ENCODE assay signal across 9 cellular contexts in the genomic region with DNA sequence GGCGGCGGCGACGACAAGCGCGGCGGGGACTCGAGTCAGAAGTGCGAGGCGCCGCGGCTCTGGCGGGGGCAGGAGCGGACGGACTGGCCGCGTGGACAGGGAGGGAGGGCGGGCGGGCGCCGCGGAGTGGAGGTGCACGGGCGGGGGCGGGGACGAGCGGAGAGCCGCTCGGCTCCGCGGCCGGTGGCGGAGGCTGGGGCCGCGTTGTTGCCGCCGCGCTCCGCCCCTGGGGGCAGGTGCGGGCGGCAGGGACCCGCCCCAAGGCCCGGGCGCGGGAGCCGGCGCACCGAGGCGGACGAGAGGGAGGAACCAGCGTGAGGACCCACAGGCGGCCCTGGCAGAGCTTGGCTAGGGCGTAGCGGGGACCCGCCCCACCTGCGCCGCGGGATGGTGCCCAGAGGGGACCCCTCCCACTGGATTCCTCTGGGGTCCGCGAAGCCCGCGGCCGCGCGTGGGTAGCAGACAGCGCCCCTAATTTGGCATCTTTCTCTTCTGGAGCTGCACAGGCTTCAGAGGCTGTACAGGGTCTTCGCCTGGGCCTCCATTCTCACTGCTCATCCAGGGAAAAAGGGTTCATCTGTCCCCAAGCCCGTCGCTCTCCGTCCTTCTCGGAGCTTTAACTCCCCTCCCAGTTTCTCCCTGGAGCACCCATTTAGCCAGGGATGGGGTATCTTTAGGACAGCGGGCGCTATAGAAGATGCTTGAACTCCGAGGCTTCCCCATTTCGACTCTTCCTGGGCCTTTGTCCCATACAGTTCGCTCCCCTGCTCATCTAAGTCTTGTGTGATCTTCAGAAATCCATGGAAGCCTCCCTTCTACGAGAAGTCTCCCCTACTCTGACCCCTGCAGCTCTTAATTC. TPM values are rescaled to one million over a fixed set of nuclear protein-coding genes. Genes with fewer than 3 reads are reported as not detected.
DNase-seq lines count a peak whose midpoint lies in the region; ATAC-seq, FAIRE-seq and TF ChIP-seq lines count a peak whose summit lies in the region.
"Had no signal": no experiment of that assay in that cellular context is flagged by ENCODE, and none has a peak within 500 bp of the region (broad histone marks: within the 10 kb centered on the region; RNA-seq: fewer than 3 reads in every experiment).

Gene TMEM163, minus strand, starts transcription at position 45 of the 859 bp plus-strand sequence.

- H3K27ac ChIP-seq in CD4-positive, alpha-beta T cell (ENCODE audit: low read depth, low read length), result no peak within 1 kb of the TSS
- no peak within 1 kb of the TSS for H3K27ac ChIP-seq in astrocyte (ENCODE audit: low read depth, low read length)

- no peaks in the 10 kb centered on the region for H3K36me3 ChIP-seq in astrocyte (ENCODE audit: insufficient read depth, low read length)

- peak; percentile 70 for ATAC-seq in CD4-positive, alpha-beta T cell (ENCODE audit: poor library complexity)
- ATAC-seq in GM21526 (IDR thresholded peaks at IDR 0.05; ENCODE audit: low FRiP score, unreplicated experiment), result peak; percentile 72

- peak within 1 kb of the TSS; percentile 76 for H3K4me3 Mint-ChIP-seq in CD4-positive, alpha-beta T cell
- H3K4me3 Mint-ChIP-seq in astrocyte (ENCODE audit: unreplicated experiment), result peak within 1 kb of the TSS; percentile 73

- H3K9me3 Mint-ChIP-seq in CD4-positive, alpha-beta T cell, result no peaks in the 10 kb centered on the region
- peaks cover 4% of the 10 kb centered on the region for H3K9me3 Mint-ChIP-seq in astrocyte (ENCODE audit: unreplicated experiment)

- H3K27ac Mint-ChIP-seq in CD4-positive, alpha-beta T cell, result no peak within 1 kb of the TSS
- no peak within 1 kb of the TSS for H3K27ac Mint-ChIP-seq in astrocyte (ENCODE audit: unreplicated experiment)

- POLR2A ChIA-PET in CD4-positive, alpha-beta T cell (lab: Charles Lee), result interaction anchor here (1.5 to 1.7 kb wide), 2 partner anchors 39 to 49 kb away, joined by 4 to 5 read pairs; no protein-coding TSS in a partner anchor

- H3K4me1 Mint-ChIP-seq in CD4-positive, alpha-beta T cell (ENCODE audit: low read depth), result peaks cover 32% of the 10 kb centered on the region
- no peaks in the 10 kb centered on the region for H3K4me1 Mint-ChIP-seq in astrocyte (ENCODE audit: low read depth, unreplicated experiment)

- H3K27me3 Mint-ChIP-seq in CD4-positive, alpha-beta T cell, result peaks cover 75% of the 10 kb centered on the region
- peaks cover 66% of the 10 kb centered on the region for H3K27me3 Mint-ChIP-seq in astrocyte (ENCODE audit: low read depth, unreplicated experiment)

- peak within 1 kb of the TSS; percentile 84 for H3K4me2 ChIP-seq in astrocyte (ENCODE audit: low read length)

- no peak for FAIRE-seq in astrocyte (lab: Jason Lieb, UNC)
- FAIRE-seq: GM18507 had no signal

- TF ChIP-seq POLR2A in erythroblast (IDR thresholded peaks at IDR 0.05; ENCODE audit: low read length), result no peak

- CTCF ChIA-PET in CD4-positive, alpha-beta T cell (lab: Charles Lee), result no interaction called here

- H3K36me3 Mint-ChIP-seq in CD4-positive, alpha-beta T cell (ENCODE audit: low read depth), result no peaks in the 10 kb centered on the region
- H3K36me3 Mint-ChIP-seq in astrocyte (ENCODE audit: low read depth, unreplicated experiment), result no peaks in the 10 kb centered on the region

- DNase-seq in CD4-positive, alpha-beta T cell, result peak in 1 of 10 experiments; percentile 36
- peak; percentile 18 for DNase-seq in NCI-H2196 treated with DMSO at 0.1 percent for 48 hours (lab: John Stamatoyannopoulos, UW; ENCODE audit: unreplicated experiment)
- DNase-seq in astrocyte (ENCODE audit: low read depth), result no peak
- DNase-seq in iPS-NIHi11 (ENCODE audit: low spot score), result peak; percentile 83
- peak; percentile 9 to 26 for DNase-seq in stimulated activated CD4-positive, alpha-beta T cell treated with anti-CD3 and anti-CD28 coated beads, Interleukin-4, amount 100 ng/mL, for 4 hours
- DNase-seq in effector CD4-positive, alpha-beta T cell, result no peak
- no peak for DNase-seq in erythroblast (lab: John Stamatoyannopoulos, UW)

- H3K4me3 ChIP-seq in astrocyte (ENCODE audit: insufficient read depth, low read depth, low read length), result peak within 1 kb of the TSS; percentile 40

- no peaks in the 10 kb centered on the region for H4K20me1 ChIP-seq in astrocyte (ENCODE audit: insufficient read depth, low read length)

- H2AFZ ChIP-seq in astrocyte (ENCODE audit: low read depth, low read length), result peak within 1 kb of the TSS; percentile 56

- intact Hi-C loops in CD4-positive, alpha-beta T cell (cut with DNase I, micrococcal nuclease), result loop anchor here in 1 of 2 experiments (5.0 kb wide), 1 partner anchor 47 kb away; no protein-coding TSS in a partner anchor

- peaks cover 8% of the 10 kb centered on the region for H3K4me1 ChIP-seq in astrocyte (ENCODE audit: insufficient read depth, low read length)

- H3K9ac ChIP-seq in astrocyte (ENCODE audit: low read length), result no peak within 1 kb of the TSS

- H3K27me3 ChIP-seq in CD4-positive, alpha-beta T cell (ENCODE audit: control insufficient read depth, insufficient read depth, low read length), result peaks cover 54% of the 10 kb centered on the region
- peaks cover 59% of the 10 kb centered on the region for H3K27me3 ChIP-seq in astrocyte (ENCODE audit: insufficient read depth, low read length)

- H3K79me2 ChIP-seq in astrocyte (ENCODE audit: insufficient read depth, low read length), result no peaks in the 10 kb centered on the region

- TF ChIP-seq CTCF in CD4-positive, alpha-beta T cell (IDR thresholded peaks at IDR 0.05), result no peak
- TF ChIP-seq CTCF in astrocyte (IDR thresholded peaks at IDR 0.05; ENCODE audit: insufficient read depth, low read depth, low read length), result no peak

- H3K9me3 ChIP-seq in CD4-positive, alpha-beta T cell (ENCODE audit: control insufficient read depth, low read length), result no peaks in the 10 kb centered on the region
- H3K9me3 ChIP-seq in astrocyte (ENCODE audit: insufficient read depth, low read depth, low read length), result no peaks in the 10 kb centered on the region

RNA-seq across cellular contexts. Expression of gene TMEM163, which starts in this region (rescaled TPM):
- total RNA-seq in CD4-positive, alpha-beta T cell, result under 1 TPM; 0.14 to 0.47 TPM
- 0.12 and 0.18 TPM in 2 replicates for total RNA-seq in astrocyte

Comparison
In these comparisons a context has a peak if more than half of its experiments do, and no peak if none do; other contexts are left out.
1. Peak in ATAC-seq in CD4-positive, alpha-beta T cell; RNA of the gene not detected or under 1 TPM.
2. DNase-seq: peak in NCI-H2196 treated with DMSO at 0.1 percent for 48 hours (single experiment), iPS-NIHi11 (single experiment) and stimulated activated CD4-positive, alpha-beta T cell treated with anti-CD3 and anti-CD28 coated beads, Interleukin-4, amount 100 ng/mL, for 4 hours (2 of 2); none in astrocyte (single experiment), effector CD4-positive, alpha-beta T cell (single experiment) and erythroblast (0 of 2).